25 cellular contexts compared by ENCODE assay signal in the genomic region with DNA sequence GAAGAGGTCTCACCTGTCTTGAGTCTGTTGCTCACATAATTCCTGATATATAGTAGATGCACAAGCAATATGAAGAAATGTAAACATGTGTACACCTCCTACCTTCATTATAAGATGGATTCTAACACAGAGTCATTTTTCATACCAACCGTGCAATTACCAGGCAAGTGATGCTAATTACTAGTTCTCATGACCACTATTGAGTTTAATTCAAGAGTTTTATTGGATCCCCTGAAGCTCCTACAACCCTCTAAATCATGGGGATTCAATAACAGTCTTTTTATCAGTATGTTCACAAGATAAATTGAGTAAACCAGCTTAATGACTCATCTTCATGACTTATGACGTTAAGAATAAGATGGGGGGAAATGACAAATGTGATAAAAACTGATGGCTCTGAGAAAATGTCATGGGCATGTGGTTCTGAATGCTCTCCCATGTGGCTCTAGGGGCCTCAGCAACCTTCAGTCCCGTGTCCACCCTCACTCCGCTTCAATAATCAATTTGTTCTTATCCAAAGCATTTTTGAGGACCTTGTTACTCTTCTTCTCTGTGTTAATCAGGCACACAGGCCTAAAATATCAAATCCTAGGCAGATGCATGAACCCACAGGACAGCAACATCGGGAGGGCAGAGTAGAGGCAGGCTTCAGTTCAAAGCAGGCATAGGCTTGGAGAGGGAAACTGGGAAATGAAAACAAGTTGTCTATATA. TPM values are rescaled to one million over a fixed set of nuclear protein-coding genes. Genes with fewer than 3 reads are reported as not detected.
"Had no signal": no experiment of that assay in that cellular context is flagged by ENCODE, and none has a peak within 500 bp of the region (broad histone marks: within the 10 kb centered on the region; RNA-seq: fewer than 3 reads in every experiment).

No MANE protein-coding gene starts in this region.

- ATAC-seq: natural killer cell treated with Interleukin-12 subunit alpha and Interleukin-12 subunit beta and Interleukin-15 and Interleukin-18, amount 100 ng/mL, for 72 hours; stimulated activated naive B cell treated with anti-CD40 and anti-IgM and Interleukin-4, amounts not matched to agents 10 μg/mL and 1 μg/mL and 100 μg/mL, for 72 hours had no signal

- H3K4me1 ChIP-seq: foreskin keratinocyte, parathyroid adenoma had no signal

- H3K9ac ChIP-seq: parathyroid adenoma had no signal

- H3K9me3 ChIP-seq: esophagus squamous epithelium, thoracic aorta, upper lobe of right lung had no signal

- H2AFZ ChIP-seq: parathyroid adenoma had no signal

- H3K4me3 ChIP-seq: esophagus squamous epithelium, lung, thoracic aorta, upper lobe of right lung had no signal

- DNase-seq: activated CD4-positive, alpha-beta memory T cell treated with anti-CD3 and anti-CD28 coated beads, Interleukin-2, amount 10 ng/mL, durations not matched to agents 7 days and 5 days; activated CD4-positive, alpha-beta T cell treated with anti-CD3 and anti-CD28 coated beads for 48 hours; activated CD4-positive, CD25-positive, alpha-beta regulatory T cell; activated naive CD4-positive, alpha-beta T cell treated with Interleukin-2 at 50 U/mL for 16 hours; activated naive CD8-positive, alpha-beta T cell treated with anti-CD3 and anti-CD28 coated beads, Interleukin-2, amount 10 ng/mL, durations not matched to agents 7 days and 5 days; activated T-cell treated with anti-CD3 and anti-CD28 coated beads, Interleukin-2, amount 50 U/mL, for 24 hours; amygdala; dermis blood vessel endothelial cell; effector memory CD8-positive, alpha-beta T cell; esophagus squamous epithelium; glutamatergic neuron; hypothalamus; stimulated activated naive B cell treated with anti-CD40 and anti-IgM and Interleukin-4, amounts not matched to agents 10 μg/mL and 1 μg/mL and 100 μg/mL, for 72 hours; T1000; upper lobe of right lung had no signal

- H3K27ac ChIP-seq: esophagus squamous epithelium, foreskin keratinocyte, parathyroid adenoma, thoracic aorta, upper lobe of right lung had no signal

- H3K36me3 ChIP-seq: esophagus squamous epithelium, thoracic aorta, upper lobe of right lung had no signal

- H3K79me2 ChIP-seq: parathyroid adenoma had no signal

RNA-seq across cellular contexts. Expression of gene PRAC1, which starts 42.8 kb away (rescaled TPM):
- total RNA-seq: activated CD4-positive, alpha-beta memory T cell treated with anti-CD3 and anti-CD28 coated beads, Interleukin-2, amount 10 ng/mL, durations not matched to agents 7 days and 5 days; activated naive CD8-positive, alpha-beta T cell treated with anti-CD3 and anti-CD28 coated beads, Interleukin-2, amount 10 ng/mL, durations not matched to agents 7 days and 5 days; activated T-helper 2 cell treated with anti-CD3 and anti-CD28 coated beads, Interferon-gamma antibody, Interleukin-2, Interleukin-4, amounts not matched to agents 10 μg/mL and 5 μg/mL and 100 μg/mL, durations not matched to agents 14 hours and 24 hours and 36 hours; cardiac septum; dermis blood vessel endothelial cell; esophagus squamous epithelium; foreskin keratinocyte; left lobe of liver; lung; natural killer cell treated with Interleukin-12 subunit alpha and Interleukin-12 subunit beta and Interleukin-15 and Interleukin-18, amount 100 ng/mL, for 72 hours; renal cortical epithelial cell; thoracic aorta; upper lobe of right lung had no signal
- polyA plus RNA-seq: foreskin keratinocyte, keratinocyte, lung had no signal

RNA-seq across cellular contexts. Expression of gene PRAC2, which starts 43.4 kb away (rescaled TPM):
- total RNA-seq: activated CD4-positive, alpha-beta memory T cell treated with anti-CD3 and anti-CD28 coated beads, Interleukin-2, amount 10 ng/mL, durations not matched to agents 7 days and 5 days; activated naive CD8-positive, alpha-beta T cell treated with anti-CD3 and anti-CD28 coated beads, Interleukin-2, amount 10 ng/mL, durations not matched to agents 7 days and 5 days; activated T-helper 2 cell treated with anti-CD3 and anti-CD28 coated beads, Interferon-gamma antibody, Interleukin-2, Interleukin-4, amounts not matched to agents 10 μg/mL and 5 μg/mL and 100 μg/mL, durations not matched to agents 14 hours and 24 hours and 36 hours; cardiac septum; dermis blood vessel endothelial cell; esophagus squamous epithelium; foreskin keratinocyte; left lobe of liver; lung; natural killer cell treated with Interleukin-12 subunit alpha and Interleukin-12 subunit beta and Interleukin-15 and Interleukin-18, amount 100 ng/mL, for 72 hours; renal cortical epithelial cell; thoracic aorta; upper lobe of right lung had no signal
- polyA plus RNA-seq: foreskin keratinocyte, keratinocyte, lung had no signal

RNA-seq across cellular contexts. Expression of gene HOXB13, which starts 49.0 kb away (rescaled TPM):
- total RNA-seq: activated CD4-positive, alpha-beta memory T cell treated with anti-CD3 and anti-CD28 coated beads, Interleukin-2, amount 10 ng/mL, durations not matched to agents 7 days and 5 days; activated naive CD8-positive, alpha-beta T cell treated with anti-CD3 and anti-CD28 coated beads, Interleukin-2, amount 10 ng/mL, durations not matched to agents 7 days and 5 days; activated T-helper 2 cell treated with anti-CD3 and anti-CD28 coated beads, Interferon-gamma antibody, Interleukin-2, Interleukin-4, amounts not matched to agents 10 μg/mL and 5 μg/mL and 100 μg/mL, durations not matched to agents 14 hours and 24 hours and 36 hours; dermis blood vessel endothelial cell; esophagus squamous epithelium; foreskin keratinocyte; lung; natural killer cell treated with Interleukin-12 subunit alpha and Interleukin-12 subunit beta and Interleukin-15 and Interleukin-18, amount 100 ng/mL, for 72 hours; thoracic aorta; upper lobe of right lung had no signal
- polyA plus RNA-seq: foreskin keratinocyte, keratinocyte, lung had no signal

RNA-seq across cellular contexts. Expression of gene HOXB9, which starts 53.4 kb away (rescaled TPM):
- total RNA-seq: cardiac septum, esophagus squamous epithelium, foreskin keratinocyte, thoracic aorta, upper lobe of right lung had no signal
- polyA plus RNA-seq: foreskin keratinocyte, lung had no signal
